ENCODE assay signal across 8 cellular contexts in genomic region chr19:19224852-19225494, GRCh38.
DNase-seq lines count a peak whose midpoint lies in the region; ATAC-seq and TF ChIP-seq lines count a peak whose summit lies in the region.

No MANE protein-coding gene starts in this region.

- H3K4me3 ChIP-seq in LNCaP clone FGC (ENCODE audit: low read depth, low read length): 0 out of 2 replicates have a peak overlapping the region, but pooled peaks have one; percentile 7

- ATAC-seq in GM21423 (IDR thresholded peaks at IDR 0.05; ENCODE audit: unreplicated experiment) (no peak), HG03571 (IDR thresholded peaks at IDR 0.05; ENCODE audit: unreplicated experiment) (no peak)

- peak; percentile 6 for DNase-seq in GM04503 (ENCODE audit: low read depth)
- peak; percentile 48 for DNase-seq in LNCaP clone FGC (ENCODE audit: low read depth)
- DNase-seq in T-helper 22 cell (ENCODE audit: low read depth): peak; percentile 47
- peak; percentile 59 for DNase-seq in astrocyte of the hippocampus (ENCODE audit: low read depth, low spot score)
- peak; percentile 97 for DNase-seq in iPS-NIHi7 (ENCODE audit: extremely low spot score)
- peak; percentile 36 to 68 for DNase-seq in stimulated activated CD4-positive, alpha-beta T cell treated with anti-CD3 and anti-CD28 coated beads, Interleukin-15, amount 100 ng/mL, for 48 hours (ENCODE audit: low read depth in 2 of 2)

- TF ChIP-seq CTCF in LNCaP clone FGC (IDR thresholded peaks at IDR 0.05; ENCODE audit: control insufficient read depth, extremely low read depth, insufficient read depth): peak; percentile 55

Comparison
In these comparisons a context has a peak if more than half of its experiments do, and no peak if none do; other contexts are left out.
1. DNase-seq: peak in every context shown above with its lines; median percentile 97 in iPS-NIHi7; 59 in astrocyte of the hippocampus; 52 in stimulated activated CD4-positive, alpha-beta T cell treated with anti-CD3 and anti-CD28 coated beads, Interleukin-15, amount 100 ng/mL, for 48 hours; 48 in LNCaP clone FGC; 47 in T-helper 22 cell; 6 in GM04503.